Comparison of ENCODE assay signal across 20 cellular contexts in genomic region chr16:59701987-59702386, GRCh38.
"Had no signal": no experiment of that assay in that cellular context is flagged by ENCODE, and none has a peak within 500 bp of the region (broad histone marks: within the 10 kb centered on the region; RNA-seq: fewer than 3 reads in every experiment).

No MANE protein-coding gene starts in this region.

- H3K4me1 Mint-ChIP-seq: IgD-negative memory B cell had no signal

- H3K9ac ChIP-seq: KMS-11 had no signal

- H3K36me3 Mint-ChIP-seq: IgD-negative memory B cell had no signal

- H3K4me2 ChIP-seq: KMS-11 had no signal

- H3K4me3 Mint-ChIP-seq: IgD-negative memory B cell had no signal

- H3K27ac Mint-ChIP-seq: IgD-negative memory B cell had no signal

- H3K4me3 ChIP-seq: K562 had no signal

- H3K27ac ChIP-seq: HL-60, KMS-11, RWPE1 had no signal

- DNase-seq: Kasumi-1, MM.1S, NCI-H1092 treated with DMSO at 0.1 percent for 48 hours, NCI-H1436, NCI-H187, NCI-H2029, NCI-H2081 treated with DMSO at 0.1 percent for 48 hours, NCI-H2171, NCI-H226, NCI-H446, NCI-H510A, NCI-H524 treated with DMSO at 0.1 percent for 48 hours, NCI-H69, NCI-H774, SHP77 had no signal

- H3K27me3 Mint-ChIP-seq: IgD-negative memory B cell had no signal
